1 cellular context compared by ENCODE assay signal in genomic region chr9:101601904-101602765, GRCh38.
TF ChIP-seq lines count a peak whose summit lies in the region.

No MANE protein-coding gene starts in this region.

TF ChIP-seq in WTC11, 78 proteins besides CTCF, POLR2A, EP300 and RAD21 (continued from another document):
- TF ChIP-seq ERG (CRISPR knock-in tag; IDR thresholded peaks at IDR 0.05) (no peak), ZNF138 (CRISPR knock-in tag; conservative IDR thresholded peaks at IDR 0.05) (no peak), NR1H2 (CRISPR knock-in tag; IDR thresholded peaks at IDR 0.05) (no peak)
